8 cellular contexts compared by ENCODE assay signal in genomic region chr1:32334274-32334861, GRCh38. TPM values are rescaled to one million over a fixed set of nuclear protein-coding genes. Genes with fewer than 3 reads are reported as not detected.
DNase-seq lines count a peak whose midpoint lies in the region; ATAC-seq and TF ChIP-seq lines count a peak whose summit lies in the region.

No MANE protein-coding gene starts in this region.

- H3K27ac ChIP-seq in DND-41 (ENCODE audit: low read length), result peak overlapping the region; percentile 81

- H3K4me1 Mint-ChIP-seq in dendritic cell treated with granulocyte-macrophage colony-stimulating factor and Interleukin-4, amounts not matched to agents 40 ng/mL and 50 ng/mL, for 4 days (ENCODE audit: low read depth), result peaks cover 51% of the 10 kb centered on the region

- H3K27me3 ChIP-seq in DND-41 (ENCODE audit: insufficient read depth, low read length, poor library complexity) (no peaks in the 10 kb centered on the region), MG63 (no peaks in the 10 kb centered on the region), neuron (ENCODE audit: insufficient read depth, low read length) (no peaks in the 10 kb centered on the region)

- peak overlapping the region; percentile 75 to 88 for H3K4me3 ChIP-seq in DND-41 (ENCODE audit: low read depth in 1 of 2, low read length in 2 of 2)
- H3K4me3 ChIP-seq in MG63, result peak overlapping the region; percentile 59
- H3K4me3 ChIP-seq in neuron (ENCODE audit: low read length), result peak overlapping the region; percentile 58

- H3K27me3 Mint-ChIP-seq in dendritic cell treated with granulocyte-macrophage colony-stimulating factor and Interleukin-4, amounts not matched to agents 40 ng/mL and 50 ng/mL, for 4 days, result peaks cover 5% of the 10 kb centered on the region

- H3K4me1 ChIP-seq in DND-41 (ENCODE audit: insufficient read depth, low read length) (peaks cover 39% of the 10 kb centered on the region), neuron (ENCODE audit: insufficient read depth, low read length) (peaks cover 46% of the 10 kb centered on the region)

- H3K9me3 Mint-ChIP-seq in dendritic cell treated with granulocyte-macrophage colony-stimulating factor and Interleukin-4, amounts not matched to agents 40 ng/mL and 50 ng/mL, for 4 days, result no peaks in the 10 kb centered on the region

- H3K36me3 ChIP-seq in DND-41 (ENCODE audit: insufficient read depth, low read length), result peaks cover 57% of the 10 kb centered on the region
- peaks cover 32% of the 10 kb centered on the region for H3K36me3 ChIP-seq in MG63
- peaks cover 45% of the 10 kb centered on the region for H3K36me3 ChIP-seq in neuron (ENCODE audit: insufficient read depth, low read length)

- peak overlapping the region; percentile 73 for H3K4me3 Mint-ChIP-seq in dendritic cell treated with granulocyte-macrophage colony-stimulating factor and Interleukin-4, amounts not matched to agents 40 ng/mL and 50 ng/mL, for 4 days

- H2AFZ ChIP-seq in DND-41 (ENCODE audit: low read depth, low read length) (no peak overlapping the region), neuron (ENCODE audit: low read depth, low read length) (no peak overlapping the region)

- peak overlapping the region; percentile 30 for H3K27ac Mint-ChIP-seq in dendritic cell treated with granulocyte-macrophage colony-stimulating factor and Interleukin-4, amounts not matched to agents 40 ng/mL and 50 ng/mL, for 4 days

- H3K4me2 ChIP-seq in DND-41 (ENCODE audit: insufficient read depth, low read length), result peak overlapping the region; percentile 94

- TF ChIP-seq CTCF in DND-41 (IDR thresholded peaks at IDR 0.05; ENCODE audit: borderline replicate concordance, extremely low read depth, low read length, poor library complexity, severe bottlenecking), result no peak

- H3K36me3 Mint-ChIP-seq in dendritic cell treated with granulocyte-macrophage colony-stimulating factor and Interleukin-4, amounts not matched to agents 40 ng/mL and 50 ng/mL, for 4 days (ENCODE audit: low read depth), result peaks cover 48% of the 10 kb centered on the region

- no peaks in the 10 kb centered on the region for H3K9me3 ChIP-seq in DND-41 (ENCODE audit: insufficient read depth, low read length, severe bottlenecking)
- H3K9me3 ChIP-seq in MG63, result no peaks in the 10 kb centered on the region
- H3K9me3 ChIP-seq in neuron (ENCODE audit: low read length), result no peaks in the 10 kb centered on the region

- peak overlapping the region; percentile 83 for H3K9ac ChIP-seq in DND-41 (ENCODE audit: low read depth, low read length)

- DNase-seq in DND-41, result peak; percentile 44
- no peak for DNase-seq in MG63
- no peak for DNase-seq in NCI-H524 treated with DMSO at 0.1 percent for 48 hours (lab: John Stamatoyannopoulos, UW)
- DNase-seq in putamen (ENCODE audit: low spot score), result no peak

- peak; percentile 6; the same call in 1 of the 3 replicates for ATAC-seq in DND-41 (ENCODE audit: insufficient read depth, low read depth)
- ATAC-seq in HG02885 (IDR thresholded peaks at IDR 0.05; ENCODE audit: poor library complexity, unreplicated experiment), result no peak
- no peak for ATAC-seq in HG02588 (IDR thresholded peaks at IDR 0.05; ENCODE audit: unreplicated experiment)

- H4K20me1 ChIP-seq in DND-41 (ENCODE audit: insufficient read depth, low read length), result peaks cover 64% of the 10 kb centered on the region

- H3K79me2 ChIP-seq in DND-41 (ENCODE audit: insufficient read depth, low read length), result peaks cover 46% of the 10 kb centered on the region

- intact Hi-C loops in dendritic cell treated with granulocyte-macrophage colony-stimulating factor and Interleukin-4, amounts not matched to agents 40 ng/mL and 50 ng/mL, for 4 days (cut with micrococcal nuclease), result no loop called here

RNA-seq across cellular contexts. Expression of gene MARCKSL1, which starts 1.7 kb away (rescaled TPM):
- 12.6 and 19.1 TPM in 2 replicates for total RNA-seq in MG63 (2014; rRNA removed; shearing (Covaris generic); ENCODE audit: low replicate concordance)

RNA-seq across cellular contexts. Expression of gene FAM229A, which starts 27.9 kb away (rescaled TPM):
- 0.10 TPM in 1 of 2 replicates, not detected in the other for total RNA-seq in MG63 (2014; rRNA removed; shearing (Covaris generic); ENCODE audit: low replicate concordance)

RNA-seq across cellular contexts. Expression of gene TSSK3, which starts 28.0 kb away (rescaled TPM):
- total RNA-seq in MG63 (2014; rRNA removed; shearing (Covaris generic); ENCODE audit: low replicate concordance), result not detected in 2 replicates

RNA-seq across cellular contexts. Expression of gene HDAC1, which starts 42.5 kb away (rescaled TPM):
- 88.0 and 98.3 TPM in 2 replicates for total RNA-seq in MG63 (2014; rRNA removed; shearing (Covaris generic); ENCODE audit: low replicate concordance)

RNA-seq across cellular contexts. Expression of gene BSDC1, which starts 59.9 kb away (rescaled TPM):
- total RNA-seq in MG63 (2014; rRNA removed; shearing (Covaris generic); ENCODE audit: low replicate concordance), result 35.8 and 52.2 TPM in 2 replicates
